Comparison of ENCODE assay signal across 17 cellular contexts in the genomic region with DNA sequence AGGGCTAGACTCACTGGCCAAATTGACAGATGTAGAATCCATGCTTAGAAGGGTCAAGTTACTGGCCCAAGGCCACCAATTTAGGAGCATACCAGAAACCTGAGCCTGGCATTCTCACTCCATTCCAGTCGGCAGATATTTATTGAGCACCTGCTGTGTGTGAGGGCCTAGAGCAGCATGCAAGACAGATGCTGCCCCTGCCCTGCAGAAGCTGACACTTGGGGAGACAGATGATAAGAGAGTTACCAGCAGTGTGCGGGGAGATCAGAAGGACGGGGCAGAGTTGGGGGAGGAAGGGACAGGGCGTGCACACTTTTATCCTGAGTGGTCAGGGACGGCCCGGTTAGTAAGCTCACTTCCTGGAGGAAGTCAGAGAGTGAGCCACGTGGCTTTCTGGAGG.
"Had no signal": no experiment of that assay in that cellular context is flagged by ENCODE, and none has a peak within 500 bp of the region (broad histone marks: within the 10 kb centered on the region; RNA-seq: fewer than 3 reads in every experiment).

No MANE protein-coding gene starts in this region.

- H3K4me1 ChIP-seq: ascending aorta, breast epithelium, gastroesophageal sphincter had no signal

- ATAC-seq: activated CD8-positive, alpha-beta memory T cell treated with anti-CD3 and anti-CD28 coated beads, Interleukin-2, amount 10 ng/mL, durations not matched to agents 7 days and 5 days; activated naive CD8-positive, alpha-beta T cell treated with anti-CD3 and anti-CD28 coated beads, Interleukin-2, amount 50 U/mL, for 24 hours; gastroesophageal sphincter; sciatic nerve; stimulated activated naive CD8-positive, alpha-beta T cell treated with anti-CD3 and anti-CD28 coated beads, Interleukin-15, amount 100 ng/mL, for 72 hours had no signal

- H3K4me3 ChIP-seq: ascending aorta, breast epithelium, dorsolateral prefrontal cortex, gastroesophageal sphincter, lung, spleen had no signal

- H3K27ac ChIP-seq: ascending aorta, breast epithelium, dorsolateral prefrontal cortex, gastroesophageal sphincter, spleen had no signal

- H3K36me3 ChIP-seq: ascending aorta, breast epithelium, gastroesophageal sphincter, spleen had no signal

- H3K9me3 ChIP-seq: ascending aorta, breast epithelium, gastroesophageal sphincter, spleen had no signal

- DNase-seq: activated CD4-positive, alpha-beta T cell treated with anti-CD3 and anti-CD28 coated beads for 1 hour; activated CD4-positive, alpha-beta T cell treated with anti-CD3 and anti-CD28 coated beads, Interleukin-2, amount 50 U/mL, for 48 hours; activated CD8-positive, alpha-beta memory T cell treated with anti-CD3 and anti-CD28 coated beads, Interleukin-2, amount 10 ng/mL, durations not matched to agents 7 days and 5 days; activated naive CD4-positive, alpha-beta T cell treated with anti-CD3 and anti-CD28 coated beads for 36 hours; activated naive CD8-positive, alpha-beta T cell treated with anti-CD3 and anti-CD28 coated beads, Interleukin-2, amount 50 U/mL, for 24 hours; activated T-cell treated with anti-CD3 and anti-CD28 coated beads, Interleukin-2, amount 50 U/mL, for 1 hour; dorsolateral prefrontal cortex; endodermal cell; midbrain; spleen; stimulated activated naive CD8-positive, alpha-beta T cell treated with anti-CD3 and anti-CD28 coated beads, Interleukin-15, amount 100 ng/mL, for 72 hours had no signal

- H3K27me3 ChIP-seq: ascending aorta, breast epithelium, dorsolateral prefrontal cortex, gastroesophageal sphincter, spleen had no signal

- FAIRE-seq: islet of Langerhans had no signal
